In genomic region chr10:62374862-62375710, GRCh38 we compare ENCODE assay signal across 9 cellular contexts. TPM values are rescaled to one million over a fixed set of nuclear protein-coding genes. Genes with fewer than 3 reads are reported as not detected.
DNase-seq lines count a peak whose midpoint lies in the region; ATAC-seq and TF ChIP-seq lines count a peak whose summit lies in the region.
"Had no signal": no experiment of that assay in that cellular context is flagged by ENCODE, and none has a peak within 500 bp of the region (broad histone marks: within the 10 kb centered on the region; RNA-seq: fewer than 3 reads in every experiment).

No MANE protein-coding gene starts in this region.

- H3K9me3 ChIP-seq in smooth muscle cell (replicated peaks; ENCODE audit: low read depth), result no peaks in the 10 kb centered on the region

- ATAC-seq in HG02885 (IDR thresholded peaks at IDR 0.05; ENCODE audit: poor library complexity, unreplicated experiment) (no peak), HG03457 (IDR thresholded peaks at IDR 0.05; ENCODE audit: unreplicated experiment) (no peak)

- no peaks in the 10 kb centered on the region for H3K79me2 ChIP-seq in smooth muscle cell (ENCODE audit: low read depth)

- H3K4me1 ChIP-seq in smooth muscle cell (ENCODE audit: low read depth), result no peaks in the 10 kb centered on the region
- H3K4me1 ChIP-seq: BLaER1 had no signal

- 77% methylated on average over 12 of the region's 12 CpGs for WGBS in smooth muscle cell (ENCODE audit: low lambda C conversion rate)

- no peak for TF ChIP-seq CTCF in foreskin fibroblast (IDR thresholded peaks at IDR 0.05; ENCODE audit: low read depth, low read length)
- TF ChIP-seq CTCF in smooth muscle cell (IDR thresholded peaks at IDR 0.05; ENCODE audit: borderline replicate concordance, insufficient read depth, poor library complexity, severe bottlenecking), result no peak

- peaks cover 7% of the 10 kb centered on the region for H3F3A ChIP-seq in smooth muscle cell (ENCODE audit: low read depth)

- no peak overlapping the region for H3K27ac ChIP-seq in smooth muscle cell (ENCODE audit: low read depth)
- H3K27ac ChIP-seq: BLaER1 had no signal

- DNase-seq in NCI-H526 (lab: John Stamatoyannopoulos, UW) (peak; percentile 18 to 34), NCI-H526 treated with DMSO at 0.1 percent for 48 hours (lab: John Stamatoyannopoulos, UW) (no peak), foreskin fibroblast (peak in 1 of 2 donors; percentile 43), smooth muscle cell (lab: John Stamatoyannopoulos, UW; ENCODE audit: unreplicated experiment) (no peak), erythroblast (lab: John Stamatoyannopoulos, UW) (no peak)
- no peak for DNase-seq in T-helper 2 cell treated with Interferon-gamma antibody and Interleukin-4, amounts not matched to agents 5 μg/mL and 100 μg/mL, for 36 hours (ENCODE audit: low spot score)

- no peaks in the 10 kb centered on the region for H4K20me1 ChIP-seq in smooth muscle cell (ENCODE audit: low read depth)
- H4K20me1 ChIP-seq: BLaER1 had no signal

- peaks cover 56% of the 10 kb centered on the region for H3K27me3 Mint-ChIP-seq in T-helper 2 cell treated with Interferon-gamma antibody and Interleukin-4, amounts not matched to agents 5 μg/mL and 100 μg/mL, for 36 hours (ENCODE audit: low read depth)

- no peak overlapping the region for H2AFZ ChIP-seq in smooth muscle cell (ENCODE audit: low read depth)

- no peak for TF ChIP-seq POLR2A in erythroblast (IDR thresholded peaks at IDR 0.05; ENCODE audit: low read length)

- no peaks in the 10 kb centered on the region for H3K36me3 ChIP-seq in smooth muscle cell (ENCODE audit: low read depth)
- H3K36me3 ChIP-seq: BLaER1 had no signal

- peak overlapping the region; percentile 94 for H3K4me2 ChIP-seq in smooth muscle cell

- H3K4me3 ChIP-seq in foreskin fibroblast (ENCODE audit: low read depth in 1 of 2, low read length in 2 of 2) (peak overlapping the region; percentile 59 to 65), smooth muscle cell (peak overlapping the region; percentile 64)

- H3K27me3 ChIP-seq in smooth muscle cell (ENCODE audit: low read depth), result no peaks in the 10 kb centered on the region

- H3K36me3 Mint-ChIP-seq in T-helper 2 cell treated with Interferon-gamma antibody and Interleukin-4, amounts not matched to agents 5 μg/mL and 100 μg/mL, for 36 hours (ENCODE audit: low read depth), result no peaks in the 10 kb centered on the region

- peak overlapping the region; percentile 70 for H3K4me3 Mint-ChIP-seq in T-helper 2 cell treated with Interferon-gamma antibody and Interleukin-4, amounts not matched to agents 5 μg/mL and 100 μg/mL, for 36 hours

- no peaks in the 10 kb centered on the region for H3K9me3 Mint-ChIP-seq in T-helper 2 cell treated with Interferon-gamma antibody and Interleukin-4, amounts not matched to agents 5 μg/mL and 100 μg/mL, for 36 hours

- no peak overlapping the region for H3K27ac Mint-ChIP-seq in T-helper 2 cell treated with Interferon-gamma antibody and Interleukin-4, amounts not matched to agents 5 μg/mL and 100 μg/mL, for 36 hours

- peaks cover 5% of the 10 kb centered on the region for H3K4me1 Mint-ChIP-seq in T-helper 2 cell treated with Interferon-gamma antibody and Interleukin-4, amounts not matched to agents 5 μg/mL and 100 μg/mL, for 36 hours (ENCODE audit: low read depth)

- no peak overlapping the region for H3K9ac ChIP-seq in smooth muscle cell (ENCODE audit: low read depth)
- H3K9ac ChIP-seq: BLaER1 had no signal

RNA-seq across cellular contexts. Expression of gene ZNF365, which starts 0.9 kb away (rescaled TPM):
- total RNA-seq in smooth muscle cell, result 3.1 and 3.7 TPM in 2 replicates
- 1.9 and 2.0 TPM in 2 replicates for polyA plus RNA-seq in smooth muscle cell

Comparison
In these comparisons a context has a peak if more than half of its experiments do, and no peak if none do; other contexts are left out.
1. DNase-seq: peak in NCI-H526 (2 of 2); none in NCI-H526 treated with DMSO at 0.1 percent for 48 hours (single experiment), T-helper 2 cell treated with Interferon-gamma antibody and Interleukin-4, amounts not matched to agents 5 μg/mL and 100 μg/mL, for 36 hours (single experiment), smooth muscle cell (single experiment) and erythroblast (0 of 2).